In the genomic region with DNA sequence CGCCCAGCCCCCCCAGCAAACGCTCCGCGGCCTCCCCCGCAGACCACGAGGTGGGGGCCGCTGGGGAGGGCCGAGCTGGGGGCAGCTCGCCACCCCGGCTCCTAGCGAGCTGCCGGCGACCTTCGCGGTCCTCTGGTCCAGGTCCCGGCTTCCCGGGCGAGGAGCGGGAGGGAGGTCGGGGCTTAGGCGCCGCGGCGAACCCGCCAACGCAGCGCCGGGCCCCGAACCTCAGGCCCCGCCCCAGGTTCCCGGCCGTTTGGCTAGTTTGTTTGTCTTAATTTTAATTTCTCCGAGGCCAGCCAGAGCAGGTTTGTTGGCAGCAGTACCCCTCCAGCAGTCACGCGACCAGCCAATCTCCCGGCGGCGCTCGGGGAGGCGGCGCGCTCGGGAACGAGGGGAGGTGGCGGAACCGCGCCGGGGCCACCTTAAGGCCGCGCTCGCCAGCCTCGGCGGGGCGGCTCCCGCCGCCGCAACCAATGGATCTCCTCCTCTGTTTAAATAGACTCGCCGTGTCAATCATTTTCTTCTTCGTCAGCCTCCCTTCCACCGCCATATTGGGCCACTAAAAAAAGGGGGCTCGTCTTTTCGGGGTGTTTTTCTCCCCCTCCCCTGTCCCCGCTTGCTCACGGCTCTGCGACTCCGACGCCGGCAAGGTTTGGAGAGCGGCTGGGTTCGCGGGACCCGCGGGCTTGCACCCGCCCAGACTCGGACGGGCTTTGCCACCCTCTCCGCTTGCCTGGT, we compare ENCODE assay signal across 8 cellular contexts. TPM values are rescaled to one million over a fixed set of nuclear protein-coding genes. Genes with fewer than 3 reads are reported as not detected.
DNase-seq lines count a peak whose midpoint lies in the region; ATAC-seq and FAIRE-seq lines count a peak whose summit lies in the region.

Gene CDKN1B (plus strand): TSS at position 524 of the 741 bp plus-strand sequence. CDS start 472 bp downstream, outside the sequence.

- no peaks in the 10 kb centered on the region for H3K27me3 ChIP-seq in Karpas-422 (ENCODE audit: low read length)
- H3K27me3 ChIP-seq in muscle layer of colon (ENCODE audit: control insufficient read depth in 1 of 2, insufficient read depth in 2 of 2, low read length in 2 of 2), result no peaks in the 10 kb centered on the region

- 0 out of 2 replicates have a peak, but pooled peaks cover 7% of the 10 kb centered on the region for H4K20me1 ChIP-seq in Karpas-422 (ENCODE audit: insufficient read depth, low read depth, low read length)

- peak within 1 kb of the TSS; percentile 56; the same call in 1 of the 2 replicates for H2AFZ ChIP-seq in Karpas-422 (ENCODE audit: low read length)

- DNase-seq in DMS 273 treated with DMSO at 0.1 percent for 48 hours (lab: John Stamatoyannopoulos, UW), result peak; percentile 85
- DNase-seq in Karpas-422, result peak; percentile 92
- peak; percentile 74 for DNase-seq in RCC 7860 (ENCODE audit: low spot score)
- DNase-seq in activated T-cell treated with anti-CD3 and anti-CD28 coated beads, Interleukin-2, amount 50 U/mL, for 48 hours, result peak; percentile 89 to 90
- peak; percentile 70 to 82 for DNase-seq in stimulated activated CD8-positive, alpha-beta memory T cell treated with anti-CD3 and anti-CD28 coated beads, Interleukin-7, amount 100 ng/mL, for 4 hours (ENCODE audit: low read depth in 2 of 2)

- H3K36me3 ChIP-seq in Karpas-422 (ENCODE audit: insufficient read depth, low read length), result peaks cover 11% of the 10 kb centered on the region; the same call in 1 of the 2 replicates
- peaks cover 26% of the 10 kb centered on the region for H3K36me3 ChIP-seq in muscle layer of colon (ENCODE audit: insufficient read depth, low read length)

- H3K9ac ChIP-seq in Karpas-422 (ENCODE audit: low read length) (peak within 1 kb of the TSS; percentile 95), muscle layer of colon (ENCODE audit: low read length) (peak within 1 kb of the TSS; percentile 85)

- no peak for FAIRE-seq in RCC 7860 (lab: Jason Lieb, UNC)

- H3K9me3 ChIP-seq in Karpas-422 (ENCODE audit: low read length) (no peaks in the 10 kb centered on the region), muscle layer of colon (ENCODE audit: low read length) (no peaks in the 10 kb centered on the region)

- H3K27ac ChIP-seq in Karpas-422 (ENCODE audit: low read length) (peak within 1 kb of the TSS; percentile 72), muscle layer of colon (ENCODE audit: low read depth, low read length) (peak within 1 kb of the TSS; percentile 100)

- H3K79me2 ChIP-seq in Karpas-422 (ENCODE audit: low read length), result peaks cover 36% of the 10 kb centered on the region

- peaks cover 64% of the 10 kb centered on the region for H3K4me1 ChIP-seq in Karpas-422 (ENCODE audit: low read length)
- H3K4me1 ChIP-seq in muscle layer of colon (ENCODE audit: insufficient read depth, low read length), result peaks cover 49% of the 10 kb centered on the region

- H3K9me2 ChIP-seq in Karpas-422 (replicated peaks; ENCODE audit: insufficient read depth, low read length), result no peaks in the 10 kb centered on the region

- H3K4me3 ChIP-seq in Karpas-422 (ENCODE audit: low read length) (peak within 1 kb of the TSS; percentile 86), muscle layer of colon (ENCODE audit: low read depth in 1 of 2, low read length in 2 of 2) (peak within 1 kb of the TSS; percentile 85 to 95)

- ATAC-seq in GM21717 (IDR thresholded peaks at IDR 0.05; ENCODE audit: unreplicated experiment) (peak; percentile 41), esophagus mucosa (peak; percentile 90)

- H3K4me2 ChIP-seq in Karpas-422 (ENCODE audit: low read depth, low read length, poor library complexity, severe bottlenecking), result peak within 1 kb of the TSS; percentile 89

RNA-seq across cellular contexts. Expression of gene CDKN1B, which starts in this region (rescaled TPM):
- 32.8 and 50.9 TPM in 2 replicates for total RNA-seq in Karpas-422 (2014; rRNA removed; shearing (Covaris generic); ENCODE audit: low replicate concordance)
- 20.4 TPM for total RNA-seq in esophagus mucosa

Comparison
In these comparisons a context has a peak if more than half of its experiments do, and no peak if none do; other contexts are left out.
1. Peak in every context shown above with its lines: DNase-seq, ATAC-seq, H3K4me3 ChIP-seq and H3K27ac ChIP-seq.